Comparison of ENCODE assay signal across 20 cellular contexts in genomic region chr3:187242435-187242834, GRCh38. TPM values are rescaled to one million over a fixed set of nuclear protein-coding genes. Genes with fewer than 3 reads are reported as not detected.
DNase-seq lines count a peak whose midpoint lies in the region; ATAC-seq and TF ChIP-seq lines count a peak whose summit lies in the region.
"Had no signal": no experiment of that assay in that cellular context is flagged by ENCODE, and none has a peak within 500 bp of the region (broad histone marks: within the 10 kb centered on the region; RNA-seq: fewer than 3 reads in every experiment).

No MANE protein-coding gene starts in this region.

- H4K8ac ChIP-seq in mesenchymal stem cell (ENCODE audit: low read length) (no peak overlapping the region), H9 (replicated peaks; ENCODE audit: insufficient read length, low read depth, low read length) (no peak overlapping the region)

- DNase-seq in HFFc6: peak; percentile 21
- DNase-seq in cardiac fibroblast (ENCODE audit: low read depth in 2 of 2): peak; percentile 5 to 53
- DNase-seq in mesenchymal stem cell: peak; percentile 24
- no peak for DNase-seq in T-helper 2 cell
- DNase-seq in NCI-H2107 (lab: John Stamatoyannopoulos, UW): no peak
- DNase-seq in H9: no peak
- DNase-seq: DND-41; GOT3; NCI-H1436; NCI-H1930; NCI-H2171 treated with DMSO at 0.1 percent for 48 hours; NCI-H446 treated with DMSO at 0.1 percent for 48 hours; NK-92 treated with Interleukin-12 subunit alpha and Interleukin-12 subunit beta, amount 100 ng/mL, for 24 hours had no signal

- no peaks in the 10 kb centered on the region for H4K20me1 ChIP-seq in H9 (ENCODE audit: control insufficient read depth, insufficient read depth, insufficient read length)

- H3K27me3 ChIP-seq in mesenchymal stem cell (ENCODE audit: control insufficient read depth in 1 of 2, insufficient read depth in 1 of 2, low read length in 2 of 2): no peaks in the 10 kb centered on the region
- H3K27me3 ChIP-seq in H9 (ENCODE audit: insufficient read depth, low read length): no peaks in the 10 kb centered on the region

- H4K91ac ChIP-seq in mesenchymal stem cell (ENCODE audit: low read length) (no peak overlapping the region), H9 (ENCODE audit: insufficient read length, low read depth, low read length) (no peak overlapping the region)

- no peak for ATAC-seq in HG02973 (IDR thresholded peaks at IDR 0.05; ENCODE audit: unreplicated experiment)
- ATAC-seq: Right ventricle myocardium inferior had no signal

- H3K4ac ChIP-seq in mesenchymal stem cell (ENCODE audit: low read depth in 1 of 2, low read length in 2 of 2) (peak overlapping the region in 1 of 2 experiments; percentile 49), H9 (ENCODE audit: low read depth, low read length) (no peak overlapping the region)

- no peak overlapping the region for H2BK20ac ChIP-seq in H9 (ENCODE audit: low read depth, low read length, poor library complexity, severe bottlenecking)

- H3K4me2 ChIP-seq in mesenchymal stem cell (ENCODE audit: low read length, poor library complexity, severe bottlenecking) (no peak overlapping the region), H9 (ENCODE audit: insufficient read depth, insufficient read length, low read length) (no peak overlapping the region)

- H3K4me3 ChIP-seq in cardiac fibroblast (replicated peaks in 1 of 2; ENCODE audit: low read depth in 2 of 2, low read length in 2 of 2) (no peak overlapping the region), mesenchymal stem cell (ENCODE audit: insufficient read depth in 1 of 2, low read depth in 1 of 2, low read length in 2 of 2) (no peak overlapping the region)

- H2AFZ ChIP-seq in mesenchymal stem cell (ENCODE audit: low read depth, low read length) (no peak overlapping the region), H9 (ENCODE audit: low read length) (no peak overlapping the region)

- H3K27me3 Mint-ChIP-seq in HFFc6 (ENCODE audit: insufficient read depth) (peaks cover 2% of the 10 kb centered on the region), H9 (ENCODE audit: low read depth) (no peaks in the 10 kb centered on the region; the same call in 1 of the 2 replicates)

- H2BK5ac ChIP-seq in mesenchymal stem cell (ENCODE audit: low read depth, low read length, poor library complexity, severe bottlenecking) (no peak overlapping the region), H9 (ENCODE audit: insufficient read length, low read length) (no peak overlapping the region)

- no peaks in the 10 kb centered on the region for H3K79me1 ChIP-seq in mesenchymal stem cell (replicated peaks; ENCODE audit: low read length, poor library complexity, severe bottlenecking)
- H3K79me1 ChIP-seq in H9 (ENCODE audit: insufficient read depth, low read depth, low read length, poor library complexity, severe bottlenecking): no peaks in the 10 kb centered on the region

- H3T11ph ChIP-seq in H9 (ENCODE audit: low read length): no peak overlapping the region

- H2BK15ac ChIP-seq in mesenchymal stem cell (ENCODE audit: low read depth, poor library complexity, severe bottlenecking) (no peak overlapping the region), H9 (ENCODE audit: low read depth, low read length) (no peak overlapping the region)

- H3K9ac ChIP-seq in mesenchymal stem cell (ENCODE audit: low read length) (no peak overlapping the region), H9 (ENCODE audit: extremely low read depth, insufficient read length, low read length) (no peak overlapping the region)

- no peaks in the 10 kb centered on the region for H3K23me2 ChIP-seq in H9 (ENCODE audit: insufficient read length, low read depth, low read length, poor library complexity, severe bottlenecking)

- H2BK12ac ChIP-seq in mesenchymal stem cell (ENCODE audit: low read length in 2 of 2): peak overlapping the region in 1 of 2 experiments; percentile 47
- no peak overlapping the region for H2BK12ac ChIP-seq in H9 (ENCODE audit: insufficient read length, low read depth, low read length)

- H3K79me2 ChIP-seq in H9 (ENCODE audit: insufficient read depth, low read length): no peaks in the 10 kb centered on the region

- H3K4me3 Mint-ChIP-seq in HFFc6 (no peak overlapping the region), H9 (no peak overlapping the region)

- H2BK120ac ChIP-seq in mesenchymal stem cell (ENCODE audit: low read depth, low read length) (no peak overlapping the region), H9 (ENCODE audit: low read depth, low read length, poor library complexity, severe bottlenecking) (no peak overlapping the region)

- no peak overlapping the region for H3K56ac ChIP-seq in H9 (ENCODE audit: insufficient read length, low read depth, low read length)

- H3K4me1 ChIP-seq in mesenchymal stem cell (ENCODE audit: control insufficient read depth, insufficient read depth, low read depth, low read length) (peaks cover 3% of the 10 kb centered on the region), H9 (ENCODE audit: insufficient read depth, low read length) (no peaks in the 10 kb centered on the region)

- H3K9me3 Mint-ChIP-seq in HFFc6: peaks cover 5% of the 10 kb centered on the region; the same call in 1 of the 2 replicates
- H3K9me3 Mint-ChIP-seq in H9: no peaks in the 10 kb centered on the region; a peak in 1 of 5 replicates

- no peak overlapping the region for H3K23ac ChIP-seq in mesenchymal stem cell (ENCODE audit: low read length in 2 of 2)
- no peak overlapping the region for H3K23ac ChIP-seq in H9 (ENCODE audit: insufficient read length, low read depth, low read length)

- TF ChIP-seq CTCF in HFFc6 (IDR thresholded peaks at IDR 0.05) (no peak), cardiac fibroblast (IDR thresholded peaks at IDR 0.05; ENCODE audit: low read depth, low read length) (no peak), H9 (conservative IDR thresholded peaks at IDR 0.05) (no peak)

- peak overlapping the region in 1 of 2 experiments; percentile 35 for H3K14ac ChIP-seq in mesenchymal stem cell (ENCODE audit: low read length in 2 of 2)
- no peak overlapping the region for H3K14ac ChIP-seq in H9 (ENCODE audit: insufficient read depth, low read length)

- peaks cover 0 to 26% of the 10 kb centered on the region in 2 experiments for H3K36me3 ChIP-seq in mesenchymal stem cell (ENCODE audit: control insufficient read depth in 1 of 2, insufficient read depth in 2 of 2, low read depth in 1 of 2, low read length in 2 of 2)

- no peak overlapping the region for H4K5ac ChIP-seq in H9 (ENCODE audit: insufficient read length, low read depth, low read length)

- H2AK5ac ChIP-seq in mesenchymal stem cell (ENCODE audit: low read length, severe bottlenecking) (no peak overlapping the region), H9 (ENCODE audit: insufficient read length, low read length) (no peak overlapping the region)

- H3K9me3 ChIP-seq in mesenchymal stem cell (ENCODE audit: control insufficient read depth, low read length) (no peaks in the 10 kb centered on the region), H9 (ENCODE audit: control insufficient read depth, low read depth, low read length) (no peaks in the 10 kb centered on the region)

- H3K4me1 Mint-ChIP-seq in HFFc6 (ENCODE audit: low read depth) (peaks cover 57% of the 10 kb centered on the region), H9 (peaks cover 2 to 6% of the 10 kb centered on the region in 2 experiments; a peak in 2 of 4 replicates)

- H3K27ac Mint-ChIP-seq in HFFc6 (no peak overlapping the region), H9 (peak overlapping the region in 1 of 3 experiments; percentile 85; a peak in 1 of 7 replicates)

- peak overlapping the region in 1 of 2 experiments; percentile 72 for H3K18ac ChIP-seq in mesenchymal stem cell (ENCODE audit: low read depth in 1 of 2, low read length in 2 of 2)
- no peak overlapping the region for H3K18ac ChIP-seq in H9 (ENCODE audit: insufficient read length, low read depth, low read length)

- H3K27ac ChIP-seq in mesenchymal stem cell (ENCODE audit: low read length, poor library complexity, severe bottlenecking) (no peak overlapping the region), H9 (ENCODE audit: insufficient read length, low read depth, low read length) (no peak overlapping the region)
- H3K27ac ChIP-seq: HL-60 had no signal

- WGBS in mesenchymal stem cell: 89% methylated on average over 3 of the region's 5 CpGs
- WGBS in H9 (ENCODE audit: extremely low coverage, insufficient read length, low lambda C conversion rate): no CpG with 5 or more reads among the region's 5 CpGs

- peaks cover 56% of the 10 kb centered on the region for H3K36me3 Mint-ChIP-seq in HFFc6 (ENCODE audit: low read depth)
- no peaks in the 10 kb centered on the region; a peak in 2 of 7 replicates for H3K36me3 Mint-ChIP-seq in H9 (ENCODE audit: insufficient read depth in 1 of 3, low read depth in 3 of 3)

RNA-seq across cellular contexts. Expression of gene RTP1, which starts 45.1 kb away (rescaled TPM):
- total RNA-seq in HFFc6 (2021; fragmentation: NEBNext Ultra II Directional; extraction: Animal tissue kit (Norgen Biotek cat#: 25700)): not detected
- not detected for polyA plus RNA-seq in mesenchymal stem cell (2013, experiment 1 of 2)
- polyA plus RNA-seq in mesenchymal stem cell (2013, experiment 2 of 2): not detected
- 6.6 and 7.5 TPM in 2 replicates for total RNA-seq in H9 (2021)
- total RNA-seq: HT1080, M059J, OCI-LY7, Right ventricle myocardium inferior, SK-MEL-5 had no signal

RNA-seq across cellular contexts. Expression of gene MASP1, which starts 49.1 kb away (rescaled TPM):
- total RNA-seq in HFFc6 (2021; fragmentation: NEBNext Ultra II Directional; extraction: Animal tissue kit (Norgen Biotek cat#: 25700)): 100 to 1,000 TPM in 3 of 6 experiments, 10 to 100 TPM in 3; 31.5 to 133 (median 101) TPM
- polyA plus RNA-seq in mesenchymal stem cell (2013, experiment 1 of 2): 57.8 TPM
- 58.9 TPM for polyA plus RNA-seq in mesenchymal stem cell (2013, experiment 2 of 2)
- 1.0 and 1.1 TPM in 2 replicates for total RNA-seq in H9 (2021)
- total RNA-seq: OCI-LY7, SK-MEL-5 had no signal

Comparison
In these comparisons a context has a peak if more than half of its experiments do, and no peak if none do; other contexts are left out.
1. DNase-seq: peak in HFFc6 (single experiment), cardiac fibroblast (2 of 2) and mesenchymal stem cell (single experiment); none in T-helper 2 cell (0 of 5), NCI-H2107 (single experiment) and H9 (single experiment).
2. RNA of gene MASP1, which starts 49.1 kb away (total RNA-seq): 31.5 to 133 TPM in HFFc6; 1.0 to 1.1 TPM in H9; every median in the first group is over 10 times any median in the second.